ENCODE assay signal across 1 cellular context in the genomic region with DNA sequence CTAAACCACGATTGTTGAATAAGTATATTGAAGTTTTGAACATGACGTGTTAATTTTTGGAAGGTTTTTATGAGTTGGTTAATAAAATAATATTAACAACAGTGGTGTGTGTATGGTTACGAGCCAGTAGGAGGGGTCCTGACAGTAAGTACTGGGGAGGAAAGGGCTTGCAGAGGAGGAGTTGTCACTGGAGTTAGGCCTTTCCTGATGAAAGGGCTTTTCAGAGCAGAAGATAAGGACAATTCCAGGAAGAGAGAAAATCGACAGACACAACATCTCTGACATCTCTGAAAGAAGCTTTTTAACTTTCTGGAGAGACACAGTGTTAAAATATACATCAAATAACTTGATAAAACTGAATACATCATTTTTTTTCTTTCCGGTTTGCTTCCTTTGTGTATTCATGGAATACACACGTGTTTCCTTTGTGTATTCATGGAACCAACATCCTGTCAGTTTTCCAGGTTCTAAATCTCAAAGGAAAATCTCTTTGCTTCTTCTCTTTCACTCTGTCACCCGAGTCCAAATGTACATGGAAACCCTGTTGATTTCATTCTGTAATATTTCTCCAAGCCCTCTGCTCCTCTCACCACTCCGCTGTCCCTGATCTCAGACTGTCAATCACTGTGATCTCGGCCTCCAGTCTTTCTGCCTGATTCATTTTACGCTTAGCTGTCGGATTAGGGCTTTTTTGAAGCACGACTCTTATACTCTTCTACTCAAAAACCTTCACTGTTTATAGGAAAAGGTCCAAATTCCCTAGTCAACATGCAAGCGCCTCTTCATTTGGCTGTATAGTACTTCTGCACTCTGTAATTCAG.
TF ChIP-seq lines count a peak whose summit lies in the region.

No MANE protein-coding gene starts in this region.

TF ChIP-seq in GM23338, 12 proteins besides CTCF, POLR2A, EP300 and RAD21 (continued from another document):
- TF ChIP-seq, protein P1, sequence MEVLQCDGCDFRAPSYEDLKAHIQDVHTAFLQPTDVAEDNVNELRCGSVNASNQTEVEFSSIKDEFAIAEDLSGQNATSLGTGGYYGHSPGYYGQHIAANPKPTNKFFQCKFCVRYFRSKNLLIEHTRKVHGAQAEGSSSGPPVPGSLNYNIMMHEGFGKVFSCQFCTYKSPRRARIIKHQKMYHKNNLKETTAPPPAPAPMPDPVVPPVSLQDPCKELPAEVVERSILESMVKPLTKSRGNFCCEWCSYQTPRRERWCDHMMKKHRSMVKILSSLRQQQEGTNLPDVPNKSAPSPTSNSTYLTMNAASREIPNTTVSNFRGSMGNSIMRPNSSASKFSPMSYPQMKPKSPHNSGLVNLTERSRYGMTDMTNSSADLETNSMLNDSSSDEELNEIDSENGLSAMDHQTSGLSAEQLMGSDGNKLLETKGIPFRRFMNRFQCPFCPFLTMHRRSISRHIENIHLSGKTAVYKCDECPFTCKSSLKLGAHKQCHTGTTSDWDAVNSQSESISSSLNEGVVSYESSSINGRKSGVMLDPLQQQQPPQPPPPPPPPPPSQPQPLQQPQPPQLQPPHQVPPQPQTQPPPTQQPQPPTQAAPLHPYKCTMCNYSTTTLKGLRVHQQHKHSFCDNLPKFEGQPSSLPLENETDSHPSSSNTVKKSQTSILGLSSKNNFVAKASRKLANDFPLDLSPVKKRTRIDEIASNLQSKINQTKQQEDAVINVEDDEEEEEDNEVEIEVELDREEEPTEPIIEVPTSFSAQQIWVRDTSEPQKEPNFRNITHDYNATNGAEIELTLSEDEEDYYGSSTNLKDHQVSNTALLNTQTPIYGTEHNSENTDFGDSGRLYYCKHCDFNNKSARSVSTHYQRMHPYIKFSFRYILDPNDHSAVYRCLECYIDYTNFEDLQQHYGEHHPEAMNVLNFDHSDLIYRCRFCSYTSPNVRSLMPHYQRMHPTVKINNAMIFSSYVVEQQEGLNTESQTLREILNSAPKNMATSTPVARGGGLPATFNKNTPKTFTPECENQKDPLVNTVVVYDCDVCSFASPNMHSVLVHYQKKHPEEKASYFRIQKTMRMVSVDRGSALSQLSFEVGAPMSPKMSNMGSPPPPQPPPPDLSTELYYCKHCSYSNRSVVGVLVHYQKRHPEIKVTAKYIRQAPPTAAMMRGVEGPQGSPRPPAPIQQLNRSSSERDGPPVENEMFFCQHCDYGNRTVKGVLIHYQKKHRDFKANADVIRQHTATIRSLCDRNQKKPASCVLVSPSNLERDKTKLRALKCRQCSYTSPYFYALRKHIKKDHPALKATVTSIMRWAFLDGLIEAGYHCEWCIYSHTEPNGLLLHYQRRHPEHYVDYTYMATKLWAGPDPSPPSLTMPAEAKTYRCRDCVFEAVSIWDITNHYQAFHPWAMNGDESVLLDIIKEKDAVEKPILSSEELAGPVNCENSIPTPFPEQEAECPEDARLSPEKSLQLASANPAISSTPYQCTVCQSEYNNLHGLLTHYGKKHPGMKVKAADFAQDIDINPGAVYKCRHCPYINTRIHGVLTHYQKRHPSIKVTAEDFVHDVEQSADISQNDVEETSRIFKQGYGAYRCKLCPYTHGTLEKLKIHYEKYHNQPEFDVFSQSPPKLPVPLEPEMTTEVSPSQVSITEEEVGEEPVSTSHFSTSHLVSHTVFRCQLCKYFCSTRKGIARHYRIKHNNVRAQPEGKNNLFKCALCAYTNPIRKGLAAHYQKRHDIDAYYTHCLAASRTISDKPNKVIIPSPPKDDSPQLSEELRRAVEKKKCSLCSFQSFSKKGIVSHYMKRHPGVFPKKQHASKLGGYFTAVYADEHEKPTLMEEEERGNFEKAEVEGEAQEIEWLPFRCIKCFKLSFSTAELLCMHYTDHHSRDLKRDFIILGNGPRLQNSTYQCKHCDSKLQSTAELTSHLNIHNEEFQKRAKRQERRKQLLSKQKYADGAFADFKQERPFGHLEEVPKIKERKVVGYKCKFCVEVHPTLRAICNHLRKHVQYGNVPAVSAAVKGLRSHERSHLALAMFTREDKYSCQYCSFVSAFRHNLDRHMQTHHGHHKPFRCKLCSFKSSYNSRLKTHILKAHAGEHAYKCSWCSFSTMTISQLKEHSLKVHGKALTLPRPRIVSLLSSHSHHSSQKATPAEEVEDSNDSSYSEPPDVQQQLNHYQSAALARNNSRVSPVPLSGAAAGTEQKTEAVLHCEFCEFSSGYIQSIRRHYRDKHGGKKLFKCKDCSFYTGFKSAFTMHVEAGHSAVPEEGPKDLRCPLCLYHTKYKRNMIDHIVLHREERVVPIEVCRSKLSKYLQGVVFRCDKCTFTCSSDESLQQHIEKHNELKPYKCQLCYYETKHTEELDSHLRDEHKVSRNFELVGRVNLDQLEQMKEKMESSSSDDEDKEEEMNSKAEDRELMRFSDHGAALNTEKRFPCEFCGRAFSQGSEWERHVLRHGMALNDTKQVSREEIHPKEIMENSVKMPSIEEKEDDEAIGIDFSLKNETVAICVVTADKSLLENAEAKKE (CRISPR knock-in tag; IDR thresholded peaks at IDR 0.05): no peak
- no peak for TF ChIP-seq NANOG (IDR thresholded peaks at IDR 0.05; ENCODE audit: borderline replicate concordance)
